ENCODE assay signal across 11 cellular contexts in the genomic region with DNA sequence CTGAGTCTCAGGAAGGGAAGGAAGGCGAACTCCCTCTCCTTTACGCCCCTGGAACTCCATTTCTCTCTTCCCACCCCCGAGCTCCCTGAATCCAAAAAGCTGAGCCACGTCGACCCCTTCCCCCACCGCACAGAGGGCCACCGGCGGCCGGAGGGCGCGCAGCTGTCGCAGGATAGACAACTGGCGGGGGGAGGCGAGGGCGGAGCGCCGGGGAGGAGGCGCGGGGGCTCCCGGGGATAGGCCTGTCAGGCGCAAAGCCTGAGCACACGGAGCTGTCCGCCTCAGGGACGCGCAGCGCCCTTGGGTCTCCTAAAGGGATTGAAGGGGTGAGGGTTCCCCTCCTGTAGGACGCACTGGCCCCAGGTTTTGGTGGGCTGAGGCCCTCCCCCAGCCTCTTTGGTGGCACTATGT. TPM values are rescaled to one million over a fixed set of nuclear protein-coding genes. Genes with fewer than 3 reads are reported as not detected.
A peak's percentile ranks its signal among the peaks of the same experiment; 100 is the strongest.
DNase-seq lines count a peak whose midpoint lies in the region; ATAC-seq and TF ChIP-seq lines count a peak whose summit lies in the region.
"Had no signal": no experiment of that assay in that cellular context is flagged by ENCODE, and none has a peak within 500 bp of the region (broad histone marks: within the 10 kb centered on the region; RNA-seq: fewer than 3 reads in every experiment).

No MANE protein-coding gene starts in this region.

- H3K36me3 ChIP-seq in iPS-18a (ENCODE audit: control insufficient read depth, low read depth, low read length) = no peaks in the 10 kb centered on the region
- H3K36me3 ChIP-seq in smooth muscle cell (ENCODE audit: low read depth) = no peaks in the 10 kb centered on the region
- H3K36me3 ChIP-seq in HAP-1 (replicated peaks) = no peaks in the 10 kb centered on the region

- H4K20me1 ChIP-seq in smooth muscle cell (ENCODE audit: low read depth) = no peaks in the 10 kb centered on the region

- peaks cover 0 to 19% (median 5%) of the 10 kb centered on the region in 5 experiments for H3K9me3 Mint-ChIP-seq in brain
- H3K9me3 Mint-ChIP-seq: activated B cell treated with CpG ODN at 0.5 μM for 24 hours had no signal

- peaks cover 14% of the 10 kb centered on the region for H3K4me1 ChIP-seq in iPS-18a (ENCODE audit: control insufficient read depth, low read depth, low read length)
- H3K4me1 ChIP-seq in smooth muscle cell (ENCODE audit: low read depth) = peaks cover 5% of the 10 kb centered on the region
- H3K4me1 ChIP-seq in HAP-1 = no peaks in the 10 kb centered on the region

- in situ Hi-C loops in HAP-1 (cut with MboI; ENCODE audit: low sequenced_read_pairs) = no loop called here

- no peaks in the 10 kb centered on the region for H3K79me2 ChIP-seq in smooth muscle cell (ENCODE audit: low read depth)

- H3K27me3 ChIP-seq in iPS-18a (ENCODE audit: control insufficient read depth, insufficient read depth, low read length) (peaks cover 62% of the 10 kb centered on the region), smooth muscle cell (ENCODE audit: low read depth) (peaks cover 35% of the 10 kb centered on the region), HAP-1 (ENCODE audit: low read depth) (0 out of 2 replicates have a peak, but pooled peaks cover 6% of the 10 kb centered on the region)

- H3K4me2 ChIP-seq in smooth muscle cell = peak overlapping the region; percentile 77

- H2AFZ ChIP-seq in smooth muscle cell (ENCODE audit: low read depth) = no peak overlapping the region

- no peaks in the 10 kb centered on the region for H3K9me3 ChIP-seq in iPS-18a (ENCODE audit: control insufficient read depth, low read depth, low read length)
- H3K9me3 ChIP-seq in smooth muscle cell (replicated peaks; ENCODE audit: low read depth) = no peaks in the 10 kb centered on the region
- no peaks in the 10 kb centered on the region for H3K9me3 ChIP-seq in HAP-1

- H3K9ac ChIP-seq in iPS-18a (ENCODE audit: low read length) (no peak overlapping the region), smooth muscle cell (ENCODE audit: low read depth) (no peak overlapping the region)

- H3F3A ChIP-seq in smooth muscle cell (ENCODE audit: low read depth) = no peaks in the 10 kb centered on the region

- 5% methylated on average over 25 of the region's 27 CpGs for whole genome bisulfite sequencing in smooth muscle cell (ENCODE audit: low lambda C conversion rate)

- ATAC-seq in HG02571 (IDR thresholded peaks at IDR 0.05; ENCODE audit: unreplicated experiment) = no peak

- peaks cover 28% of the 10 kb centered on the region for H3K4me1 Mint-ChIP-seq in brain

- TF ChIP-seq CTCF in brain (conservative IDR thresholded peaks at IDR 0.05) = no peak
- no peak for TF ChIP-seq CTCF in smooth muscle cell (IDR thresholded peaks at IDR 0.05; ENCODE audit: borderline replicate concordance, insufficient read depth, poor library complexity, severe bottlenecking)

- H3K27me3 Mint-ChIP-seq in brain = peaks cover 19% of the 10 kb centered on the region

- H3K36me3 Mint-ChIP-seq in brain = peaks cover 8% of the 10 kb centered on the region

- H3K27ac Mint-ChIP-seq in brain = peak overlapping the region in 2 of 5 experiments; percentile 74 to 85
- H3K27ac Mint-ChIP-seq: activated B cell treated with CpG ODN at 0.5 μM for 24 hours had no signal

- DNase-seq in NCI-H1436 (lab: John Stamatoyannopoulos, UW) = peak; percentile 29
- DNase-seq in NCI-H1436 treated with DMSO at 0.1 percent for 48 hours (lab: John Stamatoyannopoulos, UW) = no peak
- DNase-seq in smooth muscle cell (lab: John Stamatoyannopoulos, UW; ENCODE audit: unreplicated experiment) = no peak
- no peak for DNase-seq in activated effector memory CD4-positive, alpha-beta T cell treated with Interleukin-2 at 50 U/mL for 16 hours
- DNase-seq in HAP-1 (ENCODE audit: low spot score in 2 of 2) = no peak
- DNase-seq: activated B cell treated with CpG ODN at 0.5 μM for 24 hours, activated T-cell treated with anti-CD3 and anti-CD28 coated beads for 4 hours had no signal

- H3K27ac ChIP-seq in iPS-18a (ENCODE audit: low read length) (no peak overlapping the region), smooth muscle cell (ENCODE audit: low read depth) (no peak overlapping the region)

- H3K4me3 ChIP-seq in iPS-18a (ENCODE audit: low read length) (peak overlapping the region; percentile 63), smooth muscle cell (peak overlapping the region; percentile 2), HAP-1 (no peak overlapping the region)

- peak overlapping the region; percentile 74 to 84 (median 76) for H3K4me3 Mint-ChIP-seq in brain
- H3K4me3 Mint-ChIP-seq: activated B cell treated with CpG ODN at 0.5 μM for 24 hours had no signal

RNA-seq across cellular contexts. Expression of a gene that starts 0.8 kb away (rescaled TPM):
- polyA plus RNA-seq in brain (ENCODE audit: insufficient read depth, low read depth, low replicate concordance) (0.88 TPM), smooth muscle cell (3.7 and 28.1 TPM in 2 replicates)
- 5.1 and 5.6 TPM in 2 replicates for total RNA-seq in smooth muscle cell
- total RNA-seq: mononuclear cell had no signal
